In genomic region chr7:159143780-159144755, GRCh38 we compare ENCODE assay signal across 1 cellular context.
TF ChIP-seq lines count a peak whose summit lies in the region.

No MANE protein-coding gene starts in this region.

TF ChIP-seq in A549, 52 proteins besides CTCF, POLR2A, EP300 and RAD21 (continued from another document):
- TF ChIP-seq REST (IDR thresholded peaks at IDR 0.05) = no peak
- no peak for TF ChIP-seq HES2 (IDR thresholded peaks at IDR 0.05)
